2 cellular contexts compared by ENCODE assay signal in genomic region chr6:37781788-37782187, GRCh38.
TF ChIP-seq lines count a peak whose summit lies in the region.

No MANE protein-coding gene starts in this region.

TF ChIP-seq in HepG2, 621 proteins besides CTCF, POLR2A, EP300 and RAD21:
- TF ChIP-seq ZNF3 (CRISPR knock-in tag; IDR thresholded peaks at IDR 0.05) (peak; percentile 66; the same call in 1 of the 2 replicates), JUN (CRISPR knock-in tag; IDR thresholded peaks at IDR 0.05) (no peak), TAF15 (IDR thresholded peaks at IDR 0.05; ENCODE audit: low read depth, low read length, poor library complexity, severe bottlenecking) (no peak), CC2D1A (CRISPR knock-in tag; IDR thresholded peaks at IDR 0.05) (0 out of 2 replicates have a peak, but pooled peaks have one; percentile 38), RBAK (CRISPR knock-in tag; IDR thresholded peaks at IDR 0.05) (no peak), SRSF9 (IDR thresholded peaks at IDR 0.05; ENCODE audit: borderline replicate concordance, insufficient read depth, low read depth, low read length, poor library complexity, severe bottlenecking) (no peak), NFKB2 (CRISPR knock-in tag; IDR thresholded peaks at IDR 0.05; ENCODE audit: borderline replicate concordance) (no peak), ZNF430 (CRISPR knock-in tag; IDR thresholded peaks at IDR 0.05) (no peak), ZNF629 (CRISPR knock-in tag; conservative IDR thresholded peaks at IDR 0.05) (0 out of 2 replicates have a peak, but pooled peaks have one; percentile 48), RARG (CRISPR knock-in tag; IDR thresholded peaks at IDR 0.05; ENCODE audit: low read depth) (no peak), ZNF687 (CRISPR knock-in tag; IDR thresholded peaks at IDR 0.05) (no peak)

TF ChIP-seq in K562, 482 proteins besides CTCF, POLR2A, EP300 and RAD21:
- TF ChIP-seq NONO (IDR thresholded peaks at IDR 0.05; ENCODE audit: low read depth in 2 of 2, low read length in 1 of 2) (no peak), NR4A1 (CRISPR knock-in tag; IDR thresholded peaks at IDR 0.05) (no peak), NR4A1 (tag; IDR thresholded peaks at IDR 0.05) (no peak), ZBTB2 (IDR thresholded peaks at IDR 0.05) (no peak), RBM25 (IDR thresholded peaks at IDR 0.05; ENCODE audit: low read depth, low read length, severe bottlenecking) (peak; percentile 4), KAT7 (CRISPR knock-in tag; IDR thresholded peaks at IDR 0.05; ENCODE audit: borderline replicate concordance) (no peak), HCFC1 (IDR thresholded peaks at IDR 0.05; ENCODE audit: low read depth, low read length) (no peak), YBX1 (IDR thresholded peaks at IDR 0.05) (no peak), ZBTB49 (CRISPR knock-in tag; IDR thresholded peaks at IDR 0.05; ENCODE audit: borderline replicate concordance) (no peak), POLR2G (IDR thresholded peaks at IDR 0.05; ENCODE audit: low read depth, low read length) (no peak), POLR2B (IDR thresholded peaks at IDR 0.05; ENCODE audit: low read depth, partially characterized antibody) (no peak), ELF4 (CRISPR knock-in tag; IDR thresholded peaks at IDR 0.05) (no peak), BCOR (IDR thresholded peaks at IDR 0.05) (0 out of 2 replicates have a peak, but pooled peaks have one; percentile 16), ZNF3 (CRISPR knock-in tag; IDR thresholded peaks at IDR 0.05) (peak; percentile 57; the same call in 1 of the 2 replicates), TAF15 (IDR thresholded peaks at IDR 0.05; ENCODE audit: low read depth, low read length) (no peak), ZNF398 (CRISPR knock-in tag; IDR thresholded peaks at IDR 0.05) (no peak), CEBPZ (IDR thresholded peaks at IDR 0.05; ENCODE audit: borderline replicate concordance, low read depth, low read length) (no peak), CREB3L1 (IDR thresholded peaks at IDR 0.05; ENCODE audit: borderline replicate concordance, low read depth) (no peak), ZNF347 (CRISPR knock-in tag; IDR thresholded peaks at IDR 0.05; ENCODE audit: low read depth) (no peak), ZFP91 (CRISPR knock-in tag; IDR thresholded peaks at IDR 0.05) (no peak), ZNF146 (CRISPR knock-in tag; IDR thresholded peaks at IDR 0.05; ENCODE audit: unreplicated experiment) (peak; percentile 75), RERE (CRISPR knock-in tag; IDR thresholded peaks at IDR 0.05; ENCODE audit: borderline replicate concordance) (no peak)
